In the genomic region with DNA sequence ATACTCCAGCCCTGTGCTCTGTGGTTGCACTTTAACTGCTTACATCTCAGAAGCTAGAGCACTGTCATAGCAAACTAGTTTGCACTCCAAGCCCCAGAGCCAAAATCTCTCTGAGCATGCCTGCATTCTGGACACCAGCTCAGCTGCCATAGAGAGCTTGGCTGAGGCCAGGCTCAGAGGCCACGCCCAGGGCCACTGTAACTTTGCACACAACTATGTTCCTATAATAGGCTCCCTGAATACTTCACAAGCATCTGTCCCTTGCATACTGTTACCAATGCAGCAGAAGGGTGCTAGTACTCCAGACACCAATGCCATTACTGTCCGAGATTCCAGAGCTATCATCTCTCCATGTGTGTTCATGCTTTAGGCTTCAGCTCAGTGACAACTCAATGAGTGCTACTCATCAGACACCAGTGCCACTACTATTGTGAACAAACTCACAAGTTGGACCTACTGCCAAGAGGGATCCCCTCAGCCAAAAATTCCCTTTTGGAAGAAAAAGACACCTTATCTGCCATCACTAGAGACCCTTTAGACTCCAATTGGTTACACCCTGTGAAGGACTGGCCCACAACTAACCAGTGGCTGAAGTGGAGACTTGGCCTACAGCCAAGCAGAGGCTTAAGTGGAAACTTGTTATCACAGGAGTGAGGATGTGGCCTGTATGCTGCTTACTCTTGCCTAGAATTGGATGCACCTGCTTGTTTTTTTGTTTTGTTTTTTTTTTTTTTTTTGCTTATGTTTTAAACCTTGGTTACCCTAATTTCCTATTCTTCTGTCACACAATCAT, we compare ENCODE assay signal across 23 cellular contexts.
A peak's percentile ranks its signal among the peaks of the same experiment; 100 is the strongest.
DNase-seq lines count a peak whose midpoint lies in the region; ATAC-seq and TF ChIP-seq lines count a peak whose summit lies in the region.
"Had no signal": no experiment of that assay in that cellular context is flagged by ENCODE, and none has a peak within 500 bp of the region (broad histone marks: within the 10 kb centered on the region; RNA-seq: fewer than 3 reads in every experiment).

No MANE protein-coding gene starts in this region.

- H3K9me3 ChIP-seq in cardiac muscle cell (ENCODE audit: low read depth), result no peaks in the 10 kb centered on the region
- H3K9me3 ChIP-seq: A549, esophagus squamous epithelium, gastroesophageal sphincter, MG63, right lobe of liver, SK-N-SH, uterus had no signal

- TF ChIP-seq CTCF in cardiac muscle cell (IDR thresholded peaks at IDR 0.05; ENCODE audit: low read depth, low read length), result no peak

- ATAC-seq in HG02970 (IDR thresholded peaks at IDR 0.05; ENCODE audit: low FRiP score, unreplicated experiment) (no peak), HG03520 (IDR thresholded peaks at IDR 0.05; ENCODE audit: unreplicated experiment) (no peak), HG02938 (IDR thresholded peaks at IDR 0.05; ENCODE audit: unreplicated experiment) (no peak)
- ATAC-seq: A549; effector memory CD8-positive, alpha-beta T cell; gastroesophageal sphincter; GM23338; naive thymus-derived CD4-positive, alpha-beta T cell; right lobe of liver had no signal

- H3K36me3 ChIP-seq in cardiac muscle cell, result no peaks in the 10 kb centered on the region
- H3K36me3 ChIP-seq: esophagus squamous epithelium, gastroesophageal sphincter, MG63, right lobe of liver, uterus had no signal

- peak overlapping the region; percentile 5 for H3K27ac ChIP-seq in cardiac muscle cell
- H3K27ac ChIP-seq: A549, esophagus squamous epithelium, gastroesophageal sphincter, right lobe of liver, uterus had no signal

- DNase-seq in NCI-H82 (lab: John Stamatoyannopoulos, UW), result peak; percentile 22
- no peak for DNase-seq in NCI-H82 treated with DMSO at 0.1 percent for 48 hours (lab: John Stamatoyannopoulos, UW; ENCODE audit: unreplicated experiment)
- DNase-seq in NCI-H345 (lab: John Stamatoyannopoulos, UW), result peak; percentile 52
- DNase-seq in cardiac muscle cell (ENCODE audit: low read depth in 1 of 2, low spot score in 1 of 2), result peak in 1 of 2 donors; percentile 83
- DNase-seq in Kasumi-1 (lab: John Stamatoyannopoulos, UW), result no peak
- DNase-seq: activated CD4-positive, CD25-positive, alpha-beta regulatory T cell treated with anti-CD3 and anti-CD28 coated beads, Interleukin-2, amount 50 U/mL, for 72 hours; effector memory CD8-positive, alpha-beta T cell; esophagus squamous epithelium; GDM1; kidney; MG63; naive thymus-derived CD4-positive, alpha-beta T cell; NK-92 treated with Interleukin-12 subunit alpha and Interleukin-12 subunit beta, amount 100 ng/mL, for 24 hours; right lobe of liver; SK-N-SH; stimulated activated CD4-positive, alpha-beta T cell treated with anti-CD3 and anti-CD28 coated beads, Interleukin-15, amount 100 ng/mL, for 24 hours; uterus had no signal

- H3K4me1 ChIP-seq in cardiac muscle cell (ENCODE audit: low read depth), result peaks cover 19% of the 10 kb centered on the region
- H3K4me1 ChIP-seq: A549, esophagus squamous epithelium, gastroesophageal sphincter, right lobe of liver, uterus had no signal

- H3K27me3 ChIP-seq in cardiac muscle cell, result no peaks in the 10 kb centered on the region
- H3K27me3 ChIP-seq: esophagus squamous epithelium, gastroesophageal sphincter, MG63, right lobe of liver, uterus had no signal

- no peak overlapping the region for H3K4me3 ChIP-seq in cardiac muscle cell
- H3K4me3 ChIP-seq: A549, esophagus squamous epithelium, gastroesophageal sphincter, GM23338, MG63, right lobe of liver, uterus had no signal

Comparison
In these comparisons a context has a peak if more than half of its experiments do, and no peak if none do; other contexts are left out.
1. DNase-seq: peak in NCI-H82 (single experiment) and NCI-H345 (single experiment); none in NCI-H82 treated with DMSO at 0.1 percent for 48 hours (single experiment) and Kasumi-1 (0 of 2).